ENCODE assay signal across 23 cellular contexts in the genomic region with DNA sequence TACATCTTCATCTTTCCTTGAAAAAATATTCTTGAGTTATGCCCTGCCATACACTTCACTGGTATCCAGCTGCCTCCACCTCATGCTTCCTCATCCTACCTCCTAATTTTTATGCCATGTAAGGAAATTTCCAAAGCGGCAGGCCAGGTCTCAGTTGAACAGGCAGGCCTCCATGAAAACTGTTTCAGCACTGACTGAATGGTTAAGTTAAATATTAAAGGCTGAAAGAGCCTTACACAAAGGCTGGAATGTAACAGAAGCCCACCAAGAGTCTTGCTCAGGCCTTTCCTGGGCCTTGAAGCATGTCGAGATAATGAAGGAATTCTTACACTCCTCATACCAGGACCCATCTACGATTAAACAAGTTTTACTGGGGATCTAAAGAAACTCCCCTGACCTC.
"Had no signal": no experiment of that assay in that cellular context is flagged by ENCODE, and none has a peak within 500 bp of the region (broad histone marks: within the 10 kb centered on the region; RNA-seq: fewer than 3 reads in every experiment).

No MANE protein-coding gene starts in this region.

- H3K9me3 Mint-ChIP-seq: nephron progenitor cell had no signal

- H3K27ac ChIP-seq: dorsolateral prefrontal cortex, left ventricle myocardium inferior, lower lobe of right lung, neutrophil, suprapubic skin, tibial artery, upper lobe of right lung, vagina had no signal

- H3K4me3 Mint-ChIP-seq: memory B cell; naive B cell; nephron progenitor cell; stimulated activated effector memory CD8-positive, alpha-beta T cell treated with anti-CD3 and anti-CD28 coated beads, Interleukin-12 subunit alpha, Interleukin-12 subunit beta, amount 100 ng/mL, for 72 hours had no signal

- ATAC-seq: esophagus mucosa; lower lobe of right lung; right cardiac atrium; stimulated activated effector memory CD8-positive, alpha-beta T cell treated with anti-CD3 and anti-CD28 coated beads, Interleukin-12 subunit alpha, Interleukin-12 subunit beta, amount 100 ng/mL, for 72 hours; stimulated activated naive CD8-positive, alpha-beta T cell treated with anti-CD3 and anti-CD28 coated beads, Interleukin-15, Interleukin-2, amounts not matched to agents 100 U/mL and 50 U/mL, for 24 hours; upper lobe of right lung had no signal

- H3K4me2 ChIP-seq: smooth muscle cell had no signal

- H3K27me3 ChIP-seq: dorsolateral prefrontal cortex, suprapubic skin, tibial artery, upper lobe of right lung, vagina had no signal

- H3K36me3 ChIP-seq: left ventricle myocardium inferior, lower lobe of right lung, neutrophil, suprapubic skin, tibial artery, upper lobe of right lung, vagina had no signal

- DNase-seq: central memory CD4-positive, alpha-beta T cell; cortex of kidney; dorsolateral prefrontal cortex; effector CD8-positive, alpha-beta T cell; glutamatergic neuron; left ventricle myocardium inferior; lower lobe of right lung; naive B cell; nephron progenitor cell; right cardiac atrium; stimulated activated CD4-positive, alpha-beta T cell treated with anti-CD3 and anti-CD28 coated beads, Interleukin-4, amount 100 ng/mL, for 1 hour; stimulated activated CD8-positive, alpha-beta memory T cell treated with anti-CD3 and anti-CD28 coated beads, Interleukin-4, amount 100 ng/mL, for 48 hours; stimulated activated naive CD8-positive, alpha-beta T cell treated with anti-CD3 and anti-CD28 coated beads, Interleukin-15, Interleukin-2, amounts not matched to agents 100 U/mL and 50 U/mL, for 24 hours; tibial artery; upper lobe of right lung had no signal

- FAIRE-seq: frontal cortex had no signal

- H3K4me1 Mint-ChIP-seq: memory B cell; naive B cell; stimulated activated effector memory CD8-positive, alpha-beta T cell treated with anti-CD3 and anti-CD28 coated beads, Interleukin-12 subunit alpha, Interleukin-12 subunit beta, amount 100 ng/mL, for 72 hours had no signal

- H3K9me3 ChIP-seq: left ventricle myocardium inferior, lower lobe of right lung, neutrophil, suprapubic skin, tibial artery, upper lobe of right lung, vagina had no signal

- H3K27ac Mint-ChIP-seq: memory B cell; naive B cell; stimulated activated effector memory CD8-positive, alpha-beta T cell treated with anti-CD3 and anti-CD28 coated beads, Interleukin-12 subunit alpha, Interleukin-12 subunit beta, amount 100 ng/mL, for 72 hours had no signal

- H3K4me1 ChIP-seq: left ventricle myocardium inferior, lower lobe of right lung, suprapubic skin, tibial artery, upper lobe of right lung, vagina had no signal

- H3K4me3 ChIP-seq: dorsolateral prefrontal cortex, left ventricle myocardium inferior, lower lobe of right lung, smooth muscle cell, suprapubic skin, tibial artery, upper lobe of right lung, vagina had no signal

- H3K36me3 Mint-ChIP-seq: memory B cell; naive B cell; stimulated activated effector memory CD8-positive, alpha-beta T cell treated with anti-CD3 and anti-CD28 coated beads, Interleukin-12 subunit alpha, Interleukin-12 subunit beta, amount 100 ng/mL, for 72 hours had no signal
